In the genomic region with DNA sequence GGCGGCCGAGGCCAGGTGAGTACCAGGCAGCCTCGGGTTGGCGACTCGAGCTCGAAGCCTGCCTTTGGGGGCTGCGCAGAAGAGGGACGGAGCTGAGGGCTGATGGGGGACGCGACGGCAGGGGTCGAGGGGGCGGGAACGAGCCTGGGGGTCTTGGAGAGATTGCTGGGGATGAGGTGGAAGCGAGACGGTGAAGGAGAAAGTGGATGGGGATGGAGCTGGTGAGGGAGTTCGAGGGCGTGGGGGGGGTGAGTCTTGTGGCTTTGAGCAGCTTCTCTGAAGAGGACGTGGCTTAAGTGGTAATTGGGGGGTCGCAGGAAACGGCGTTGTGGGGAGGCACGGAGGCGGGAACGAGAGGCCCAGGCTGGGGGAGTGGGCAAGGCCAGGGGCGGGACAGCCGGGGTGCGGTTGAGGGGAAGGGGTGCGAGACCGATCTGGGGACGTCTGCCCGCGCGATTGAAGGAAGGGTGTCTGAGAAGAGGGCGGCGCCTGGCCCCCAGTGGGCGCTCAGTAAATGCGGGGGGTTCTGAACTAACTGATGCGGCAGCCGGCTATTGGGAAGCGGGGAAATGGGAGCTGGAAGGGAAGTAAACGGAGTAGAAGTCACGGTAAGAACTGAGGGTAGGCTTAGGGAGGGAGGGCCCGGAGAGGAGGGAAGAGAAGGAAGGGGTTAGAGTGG, we compare ENCODE assay signal across 8 cellular contexts. TPM values are rescaled to one million over a fixed set of nuclear protein-coding genes. Genes with fewer than 3 reads are reported as not detected.
DNase-seq lines count a peak whose midpoint lies in the region; ATAC-seq, FAIRE-seq and TF ChIP-seq lines count a peak whose summit lies in the region.

No MANE protein-coding gene starts in this region.

- H3K27ac ChIP-seq in pancreas (peak overlapping the region in 1 of 4 donors; percentile 41), uterus (peak overlapping the region; percentile 91 to 92)

- H3K36me3 Mint-ChIP-seq in activated T-helper 1 cell treated with anti-CD3 and anti-CD28 coated beads, Interleukin-12 subunit alpha, Interleukin-12 subunit beta, Interleukin-2, Interleukin-4 antibody, amounts not matched to agents 30 ng/mL and 10 ng/mL and 1 ng/mL, durations not matched to agents 14 hours and 24 hours and 36 hours (ENCODE audit: low read depth) = peaks cover 14% of the 10 kb centered on the region

- TF ChIP-seq CTCF in GM12865 (IDR thresholded peaks at IDR 0.05; ENCODE audit: insufficient read depth, low read depth, low read length, missing control alignments) (peak; percentile 2), foreskin fibroblast (IDR thresholded peaks at IDR 0.05; ENCODE audit: low read depth, low read length) (no peak), pancreas (IDR thresholded peaks at IDR 0.05) (no peak), uterus (IDR thresholded peaks at IDR 0.05) (no peak)

- peaks cover 0 to 17% (median 0%) of the 10 kb centered on the region in 3 donors for H3K4me1 ChIP-seq in pancreas
- peaks cover 5 to 22% of the 10 kb centered on the region in 2 donors for H3K4me1 ChIP-seq in uterus

- H3K9me3 Mint-ChIP-seq in activated T-helper 1 cell treated with anti-CD3 and anti-CD28 coated beads, Interleukin-12 subunit alpha, Interleukin-12 subunit beta, Interleukin-2, Interleukin-4 antibody, amounts not matched to agents 30 ng/mL and 10 ng/mL and 1 ng/mL, durations not matched to agents 14 hours and 24 hours and 36 hours = no peaks in the 10 kb centered on the region

- DNase-seq in GM12865 (ENCODE audit: low read depth) (peak; percentile 66), NCI-H82 (lab: John Stamatoyannopoulos, UW) (peak; percentile 79), foreskin fibroblast (peak in 1 of 2 donors; percentile 58), pancreas (peak in 4 of 6 donors; percentile 55 to 81 (median 64)), uterus (peak; percentile 56 to 59)
- DNase-seq in activated T-helper 1 cell treated with anti-CD3 and anti-CD28 coated beads, Interleukin-12 subunit alpha, Interleukin-12 subunit beta, Interleukin-2, Interleukin-4 antibody, amounts not matched to agents 30 ng/mL and 10 ng/mL and 1 ng/mL, durations not matched to agents 14 hours and 24 hours and 36 hours (ENCODE audit: low spot score) = peak; percentile 42

- H3K36me3 ChIP-seq in pancreas = no peaks in the 10 kb centered on the region
- no peaks in the 10 kb centered on the region for H3K36me3 ChIP-seq in uterus

- H3K27me3 ChIP-seq in pancreas (no peaks in the 10 kb centered on the region), uterus (no peaks in the 10 kb centered on the region)

- peak overlapping the region; percentile 96 for H3K27ac Mint-ChIP-seq in activated T-helper 1 cell treated with anti-CD3 and anti-CD28 coated beads, Interleukin-12 subunit alpha, Interleukin-12 subunit beta, Interleukin-2, Interleukin-4 antibody, amounts not matched to agents 30 ng/mL and 10 ng/mL and 1 ng/mL, durations not matched to agents 14 hours and 24 hours and 36 hours

- no peak for TF ChIP-seq POLR2A in uterus (IDR thresholded peaks at IDR 0.05)

- ATAC-seq in pancreas = no peak
- ATAC-seq in HG03045 (IDR thresholded peaks at IDR 0.05; ENCODE audit: unreplicated experiment) = no peak
- ATAC-seq in HG03280 (IDR thresholded peaks at IDR 0.05; ENCODE audit: unreplicated experiment) = no peak

- FAIRE-seq in pancreas (lab: Jason Lieb, UNC) = no peak

- H3K27me3 Mint-ChIP-seq in activated T-helper 1 cell treated with anti-CD3 and anti-CD28 coated beads, Interleukin-12 subunit alpha, Interleukin-12 subunit beta, Interleukin-2, Interleukin-4 antibody, amounts not matched to agents 30 ng/mL and 10 ng/mL and 1 ng/mL, durations not matched to agents 14 hours and 24 hours and 36 hours (ENCODE audit: insufficient read depth) = no peaks in the 10 kb centered on the region

- H3K4me1 Mint-ChIP-seq in activated T-helper 1 cell treated with anti-CD3 and anti-CD28 coated beads, Interleukin-12 subunit alpha, Interleukin-12 subunit beta, Interleukin-2, Interleukin-4 antibody, amounts not matched to agents 30 ng/mL and 10 ng/mL and 1 ng/mL, durations not matched to agents 14 hours and 24 hours and 36 hours (ENCODE audit: low read depth) = peaks cover 62% of the 10 kb centered on the region

- peak overlapping the region; percentile 95 for H3K4me3 Mint-ChIP-seq in activated T-helper 1 cell treated with anti-CD3 and anti-CD28 coated beads, Interleukin-12 subunit alpha, Interleukin-12 subunit beta, Interleukin-2, Interleukin-4 antibody, amounts not matched to agents 30 ng/mL and 10 ng/mL and 1 ng/mL, durations not matched to agents 14 hours and 24 hours and 36 hours

- intact Hi-C loops in activated T-helper 1 cell treated with anti-CD3 and anti-CD28 coated beads, Interleukin-12 subunit alpha, Interleukin-12 subunit beta, Interleukin-2, Interleukin-4 antibody, amounts not matched to agents 30 ng/mL and 10 ng/mL and 1 ng/mL, durations not matched to agents 14 hours and 24 hours and 36 hours (cut with micrococcal nuclease) = loop anchor here (1.0 to 5.0 kb wide), 11 partner anchors 9 to 1076 kb away; a partner anchor contains a TSS
- intact Hi-C loops in pancreas (cut with DNase I) (no loop called here), uterus (cut with DNase I; ENCODE audit: low total_unique reads) (loop anchor here (10.0 kb wide), 2 partner anchors 59 to 199 kb away; no protein-coding TSS in a partner anchor)

- 0 to 1% methylated on average over 44 of the region's 44 CpGs for WGBS in pancreas, 2 donors

- H3K9me3 ChIP-seq in pancreas = no peaks in the 10 kb centered on the region
- H3K9me3 ChIP-seq in uterus = no peaks in the 10 kb centered on the region

- peak overlapping the region; percentile 92 for H3K4me3 ChIP-seq in GM12865 (ENCODE audit: low read depth, low read length)
- peak overlapping the region; percentile 87 to 92 for H3K4me3 ChIP-seq in foreskin fibroblast (ENCODE audit: low read depth in 1 of 2, low read length in 2 of 2)
- H3K4me3 ChIP-seq in pancreas = peak overlapping the region; percentile 33 to 75 (median 50)
- peak overlapping the region; percentile 77 to 84 for H3K4me3 ChIP-seq in uterus

RNA-seq across cellular contexts. Expression of a gene that starts 0.4 kb away (rescaled TPM):
- 134 and 137 TPM in 2 replicates for total RNA-seq in activated T-helper 1 cell treated with anti-CD3 and anti-CD28 coated beads, Interleukin-12 subunit alpha, Interleukin-12 subunit beta, Interleukin-2, Interleukin-4 antibody, amounts not matched to agents 30 ng/mL and 10 ng/mL and 1 ng/mL, durations not matched to agents 14 hours and 24 hours and 36 hours
- total RNA-seq in pancreas (10 to 100 TPM; 16.6 to 49.2 (median 20.8) TPM), uterus (100 to 1,000 TPM in 1 of 4 donors, 10 to 100 TPM in 3; 17.6 to 117 (median 54.1) TPM)
- polyA plus RNA-seq in pancreas = 10 to 100 TPM; 40.9 to 53.4 TPM

RNA-seq across cellular contexts. Expression of a gene that starts 0.7 kb away (rescaled TPM):
- 32.8 and 34.9 TPM in 2 replicates for total RNA-seq in activated T-helper 1 cell treated with anti-CD3 and anti-CD28 coated beads, Interleukin-12 subunit alpha, Interleukin-12 subunit beta, Interleukin-2, Interleukin-4 antibody, amounts not matched to agents 30 ng/mL and 10 ng/mL and 1 ng/mL, durations not matched to agents 14 hours and 24 hours and 36 hours
- total RNA-seq in pancreas = 1 to 10 TPM; 2.0 to 5.6 (median 2.1) TPM
- polyA plus RNA-seq in pancreas = 10 to 100 TPM in 1 of 2 donors, 1 to 10 TPM in 1; 6.5 to 12.0 TPM
- total RNA-seq in uterus = 10 to 100 TPM in 2 of 4 donors, 1 to 10 TPM in 2; 2.6 to 11.5 (median 6.9) TPM

RNA-seq across cellular contexts. Expression of a gene that starts 49.4 kb away (rescaled TPM):
- 0.18 TPM in 1 of 2 replicates, not detected in the other for total RNA-seq in activated T-helper 1 cell treated with anti-CD3 and anti-CD28 coated beads, Interleukin-12 subunit alpha, Interleukin-12 subunit beta, Interleukin-2, Interleukin-4 antibody, amounts not matched to agents 30 ng/mL and 10 ng/mL and 1 ng/mL, durations not matched to agents 14 hours and 24 hours and 36 hours
- total RNA-seq in pancreas = 1 to 10 TPM in 3 of 6 donors, under 1 TPM in 3; 0.60 to 4.2 (median 0.99) TPM
- 1 to 10 TPM; 3.0 to 5.2 TPM for polyA plus RNA-seq in pancreas
- total RNA-seq in uterus = 10 to 100 TPM in 3 of 4 donors, 1 to 10 TPM in 1; 2.8 to 18.3 (median 15.7) TPM

Comparison
In these comparisons a context has a peak if more than half of its experiments do, and no peak if none do; other contexts are left out.
1. intact Hi-C loops: an anchor here in activated T-helper 1 cell treated with anti-CD3 and anti-CD28 coated beads, Interleukin-12 subunit alpha, Interleukin-12 subunit beta, Interleukin-2, Interleukin-4 antibody, amounts not matched to agents 30 ng/mL and 10 ng/mL and 1 ng/mL, durations not matched to agents 14 hours and 24 hours and 36 hours (1.0 to 5.0 kb wide) and uterus (10.0 kb wide); none called in pancreas.